In the genomic region with DNA sequence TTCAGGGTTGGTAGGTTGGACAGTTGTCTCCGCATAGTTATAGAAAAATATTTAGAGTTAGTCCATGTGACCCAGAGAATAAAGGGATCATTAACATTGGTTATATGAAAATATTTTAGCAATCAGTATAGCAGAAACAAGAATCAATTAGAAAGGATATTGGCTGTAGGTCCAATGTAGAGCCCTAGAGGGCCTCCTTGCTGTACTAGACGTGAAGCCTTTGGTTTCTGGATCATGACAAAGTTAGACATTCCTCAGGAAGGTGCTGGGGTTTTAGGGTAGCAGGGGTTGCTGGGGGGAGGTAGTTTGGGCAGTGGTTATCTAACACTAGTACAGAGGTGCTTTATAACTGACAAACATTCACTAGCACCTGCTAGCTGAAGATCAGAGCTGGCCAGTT, we compare ENCODE assay signal across 2 cellular contexts.
TF ChIP-seq lines count a peak whose summit lies in the region.

No MANE protein-coding gene starts in this region.

TF ChIP-seq in HCT116, 20 proteins besides CTCF, POLR2A, EP300 and RAD21 (continued from another document):
- TF ChIP-seq, protein P1, sequence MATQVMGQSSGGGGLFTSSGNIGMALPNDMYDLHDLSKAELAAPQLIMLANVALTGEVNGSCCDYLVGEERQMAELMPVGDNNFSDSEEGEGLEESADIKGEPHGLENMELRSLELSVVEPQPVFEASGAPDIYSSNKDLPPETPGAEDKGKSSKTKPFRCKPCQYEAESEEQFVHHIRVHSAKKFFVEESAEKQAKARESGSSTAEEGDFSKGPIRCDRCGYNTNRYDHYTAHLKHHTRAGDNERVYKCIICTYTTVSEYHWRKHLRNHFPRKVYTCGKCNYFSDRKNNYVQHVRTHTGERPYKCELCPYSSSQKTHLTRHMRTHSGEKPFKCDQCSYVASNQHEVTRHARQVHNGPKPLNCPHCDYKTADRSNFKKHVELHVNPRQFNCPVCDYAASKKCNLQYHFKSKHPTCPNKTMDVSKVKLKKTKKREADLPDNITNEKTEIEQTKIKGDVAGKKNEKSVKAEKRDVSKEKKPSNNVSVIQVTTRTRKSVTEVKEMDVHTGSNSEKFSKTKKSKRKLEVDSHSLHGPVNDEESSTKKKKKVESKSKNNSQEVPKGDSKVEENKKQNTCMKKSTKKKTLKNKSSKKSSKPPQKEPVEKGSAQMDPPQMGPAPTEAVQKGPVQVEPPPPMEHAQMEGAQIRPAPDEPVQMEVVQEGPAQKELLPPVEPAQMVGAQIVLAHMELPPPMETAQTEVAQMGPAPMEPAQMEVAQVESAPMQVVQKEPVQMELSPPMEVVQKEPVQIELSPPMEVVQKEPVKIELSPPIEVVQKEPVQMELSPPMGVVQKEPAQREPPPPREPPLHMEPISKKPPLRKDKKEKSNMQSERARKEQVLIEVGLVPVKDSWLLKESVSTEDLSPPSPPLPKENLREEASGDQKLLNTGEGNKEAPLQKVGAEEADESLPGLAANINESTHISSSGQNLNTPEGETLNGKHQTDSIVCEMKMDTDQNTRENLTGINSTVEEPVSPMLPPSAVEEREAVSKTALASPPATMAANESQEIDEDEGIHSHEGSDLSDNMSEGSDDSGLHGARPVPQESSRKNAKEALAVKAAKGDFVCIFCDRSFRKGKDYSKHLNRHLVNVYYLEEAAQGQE (IDR thresholded peaks at IDR 0.05; ENCODE audit: low read depth), result no peak
- no peak for TF ChIP-seq EZH2phosphoT487 (IDR thresholded peaks at IDR 0.05; ENCODE audit: borderline replicate concordance)

TF ChIP-seq in WTC11, 78 proteins besides CTCF, POLR2A, EP300 and RAD21 (continued from another document):
- TF ChIP-seq STAT6 (CRISPR knock-in tag; conservative IDR thresholded peaks at IDR 0.05; ENCODE audit: low read depth) (no peak), TEAD4 (CRISPR knock-in tag; IDR thresholded peaks at IDR 0.05) (no peak)
- TF ChIP-seq, protein P2, sequence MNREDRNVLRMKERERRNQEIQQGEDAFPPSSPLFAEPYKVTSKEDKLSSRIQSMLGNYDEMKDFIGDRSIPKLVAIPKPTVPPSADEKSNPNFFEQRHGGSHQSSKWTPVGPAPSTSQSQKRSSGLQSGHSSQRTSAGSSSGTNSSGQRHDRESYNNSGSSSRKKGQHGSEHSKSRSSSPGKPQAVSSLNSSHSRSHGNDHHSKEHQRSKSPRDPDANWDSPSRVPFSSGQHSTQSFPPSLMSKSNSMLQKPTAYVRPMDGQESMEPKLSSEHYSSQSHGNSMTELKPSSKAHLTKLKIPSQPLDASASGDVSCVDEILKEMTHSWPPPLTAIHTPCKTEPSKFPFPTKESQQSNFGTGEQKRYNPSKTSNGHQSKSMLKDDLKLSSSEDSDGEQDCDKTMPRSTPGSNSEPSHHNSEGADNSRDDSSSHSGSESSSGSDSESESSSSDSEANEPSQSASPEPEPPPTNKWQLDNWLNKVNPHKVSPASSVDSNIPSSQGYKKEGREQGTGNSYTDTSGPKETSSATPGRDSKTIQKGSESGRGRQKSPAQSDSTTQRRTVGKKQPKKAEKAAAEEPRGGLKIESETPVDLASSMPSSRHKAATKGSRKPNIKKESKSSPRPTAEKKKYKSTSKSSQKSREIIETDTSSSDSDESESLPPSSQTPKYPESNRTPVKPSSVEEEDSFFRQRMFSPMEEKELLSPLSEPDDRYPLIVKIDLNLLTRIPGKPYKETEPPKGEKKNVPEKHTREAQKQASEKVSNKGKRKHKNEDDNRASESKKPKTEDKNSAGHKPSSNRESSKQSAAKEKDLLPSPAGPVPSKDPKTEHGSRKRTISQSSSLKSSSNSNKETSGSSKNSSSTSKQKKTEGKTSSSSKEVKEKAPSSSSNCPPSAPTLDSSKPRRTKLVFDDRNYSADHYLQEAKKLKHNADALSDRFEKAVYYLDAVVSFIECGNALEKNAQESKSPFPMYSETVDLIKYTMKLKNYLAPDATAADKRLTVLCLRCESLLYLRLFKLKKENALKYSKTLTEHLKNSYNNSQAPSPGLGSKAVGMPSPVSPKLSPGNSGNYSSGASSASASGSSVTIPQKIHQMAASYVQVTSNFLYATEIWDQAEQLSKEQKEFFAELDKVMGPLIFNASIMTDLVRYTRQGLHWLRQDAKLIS (CRISPR knock-in tag; IDR thresholded peaks at IDR 0.05; ENCODE audit: borderline replicate concordance), result no peak
